Comparison of ENCODE assay signal across 1 cellular context in the genomic region with DNA sequence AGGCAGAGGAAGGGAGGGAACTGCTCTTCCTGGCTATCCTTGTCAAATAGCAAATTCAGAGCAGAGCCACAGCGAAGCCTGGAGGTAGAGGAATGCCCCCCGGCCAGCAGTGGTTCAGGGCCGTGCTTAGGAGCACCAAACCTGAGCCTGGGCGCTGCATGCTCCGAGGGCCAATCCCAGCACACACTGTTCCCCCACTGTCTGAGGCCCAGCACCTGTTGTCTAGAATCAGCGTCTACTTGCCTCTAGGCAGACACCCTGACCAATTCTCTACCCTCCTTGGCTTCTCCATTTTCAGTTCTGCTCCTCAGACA.
TF ChIP-seq lines count a peak whose summit lies in the region.

No MANE protein-coding gene starts in this region.

TF ChIP-seq in A549, 52 proteins besides CTCF, POLR2A, EP300 and RAD21:
- TF ChIP-seq PHF8 (IDR thresholded peaks at IDR 0.05; ENCODE audit: borderline replicate concordance, low read depth) (no peak), CHD4 (IDR thresholded peaks at IDR 0.05; ENCODE audit: borderline replicate concordance) (no peak), HOXB13 (CRISPR knock-in tag; IDR thresholded peaks at IDR 0.05; ENCODE audit: low read depth) (no peak; the same call in 1 of the 2 replicates), ATOH8 (CRISPR knock-in tag; IDR thresholded peaks at IDR 0.05; ENCODE audit: low read depth) (no peak), ZNF302 (CRISPR knock-in tag; IDR thresholded peaks at IDR 0.05) (no peak), MAFK (IDR thresholded peaks at IDR 0.05; ENCODE audit: partially characterized antibody) (no peak), EHF (CRISPR knock-in tag; IDR thresholded peaks at IDR 0.05) (no peak), CBX8 (IDR thresholded peaks at IDR 0.05) (no peak), RFX5 (IDR thresholded peaks at IDR 0.05) (no peak), FOXS1 (CRISPR knock-in tag; IDR thresholded peaks at IDR 0.05) (no peak), FOSL2 (IDR thresholded peaks at IDR 0.05) (no peak), FOSL2 (CRISPR knock-in tag; IDR thresholded peaks at IDR 0.05) (no peak), RARB (CRISPR knock-in tag; IDR thresholded peaks at IDR 0.05) (no peak), TFCP2L1 (CRISPR knock-in tag; IDR thresholded peaks at IDR 0.05) (no peak), HDAC2 (IDR thresholded peaks at IDR 0.05) (no peak), EHMT2 (IDR thresholded peaks at IDR 0.05; ENCODE audit: low read depth) (no peak), NFE2L2 (conservative IDR thresholded peaks at IDR 0.05; ENCODE audit: low read length) (no peak)
- TF ChIP-seq, protein P1, sequence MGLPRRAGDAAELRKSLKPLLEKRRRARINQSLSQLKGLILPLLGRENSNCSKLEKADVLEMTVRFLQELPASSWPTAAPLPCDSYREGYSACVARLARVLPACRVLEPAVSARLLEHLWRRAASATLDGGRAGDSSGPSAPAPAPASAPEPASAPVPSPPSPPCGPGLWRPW (IDR thresholded peaks at IDR 0.05), result no peak
- TF ChIP-seq, protein P2, sequence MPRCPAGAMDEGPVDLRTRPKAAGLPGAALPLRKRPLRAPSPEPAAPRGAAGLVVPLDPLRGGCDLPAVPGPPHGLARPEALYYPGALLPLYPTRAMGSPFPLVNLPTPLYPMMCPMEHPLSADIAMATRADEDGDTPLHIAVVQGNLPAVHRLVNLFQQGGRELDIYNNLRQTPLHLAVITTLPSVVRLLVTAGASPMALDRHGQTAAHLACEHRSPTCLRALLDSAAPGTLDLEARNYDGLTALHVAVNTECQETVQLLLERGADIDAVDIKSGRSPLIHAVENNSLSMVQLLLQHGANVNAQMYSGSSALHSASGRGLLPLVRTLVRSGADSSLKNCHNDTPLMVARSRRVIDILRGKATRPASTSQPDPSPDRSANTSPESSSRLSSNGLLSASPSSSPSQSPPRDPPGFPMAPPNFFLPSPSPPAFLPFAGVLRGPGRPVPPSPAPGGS (IDR thresholded peaks at IDR 0.05), result no peak
TF ChIP-seq in A549: peak in this region for 0.
